Comparison of ENCODE assay signal across 9 cellular contexts in genomic region chr11:20253796-20254195, GRCh38.
"Had no signal": no experiment of that assay in that cellular context is flagged by ENCODE, and none has a peak within 500 bp of the region (broad histone marks: within the 10 kb centered on the region; RNA-seq: fewer than 3 reads in every experiment).

No MANE protein-coding gene starts in this region.

- H3K9me3 ChIP-seq: HAP-1 had no signal

- H3K9me3 Mint-ChIP-seq: GM23338, H9, HFFc6 had no signal

- ATAC-seq: GM23338, HCT116 had no signal

- H3K9ac ChIP-seq: GM23248 had no signal

- H3K27ac Mint-ChIP-seq: GM23338, H9, HFFc6 had no signal

- H2AFZ ChIP-seq: GM23248, GM23338 had no signal

- H3K27ac ChIP-seq: GM23248 had no signal

- DNase-seq: GM23248, GOT3, H7, H9, HCEC 1CT, HFFc6 had no signal

- H3K4me3 ChIP-seq: GM23248, GM23338, HAP-1 had no signal

- H3K36me3 ChIP-seq: HAP-1 had no signal

- H3K4me3 Mint-ChIP-seq: GM23338, H9, HFFc6 had no signal

- H3K4me2 ChIP-seq: GM23338 had no signal
